ENCODE assay signal across 26 cellular contexts in genomic region chr19:8023371-8023770, GRCh38. TPM values are rescaled to one million over a fixed set of nuclear protein-coding genes. Genes with fewer than 3 reads are reported as not detected.
"Had no signal": no experiment of that assay in that cellular context is flagged by ENCODE, and none has a peak within 500 bp of the region (broad histone marks: within the 10 kb centered on the region; RNA-seq: fewer than 3 reads in every experiment).

No MANE protein-coding gene starts in this region.

- H3K79me2 ChIP-seq: parathyroid adenoma had no signal

- DNase-seq: central memory CD4-positive, alpha-beta T cell; effector memory CD8-positive, alpha-beta T cell; gastrocnemius medialis; heart right ventricle; hypothalamus; islet precursor cell; mammary epithelial cell; naive thymus-derived CD4-positive, alpha-beta T cell; nucleus accumbens; right lobe of liver; stimulated activated CD4-positive, alpha-beta T cell treated with anti-CD3 and anti-CD28 coated beads, Interleukin-4, amount 100 ng/mL, for 1 hour; stimulated activated CD8-positive, alpha-beta memory T cell treated with anti-CD3 and anti-CD28 coated beads, Interleukin-4, amount 100 ng/mL, for 48 hours; testis had no signal

- H3K4me1 Mint-ChIP-seq: naive thymus-derived CD4-positive, alpha-beta T cell; stimulated activated memory B cell treated with anti-CD40 and anti-IgM and Interleukin-4, amounts not matched to agents 10 μg/mL and 1 μg/mL and 100 μg/mL, for 72 hours had no signal

- H3K4me3 ChIP-seq: esophagus muscularis mucosa, gastrocnemius medialis, heart right ventricle, prostate gland, right lobe of liver, testis, tibial nerve had no signal

- H3K27me3 Mint-ChIP-seq: dendritic cell treated with granulocyte-macrophage colony-stimulating factor and Interleukin-4, amounts not matched to agents 40 ng/mL and 50 ng/mL, for 4 days; effector memory CD8-positive, alpha-beta T cell; naive thymus-derived CD4-positive, alpha-beta T cell; stimulated activated memory B cell treated with anti-CD40 and anti-IgM and Interleukin-4, amounts not matched to agents 10 μg/mL and 1 μg/mL and 100 μg/mL, for 72 hours; stimulated activated naive CD8-positive, alpha-beta T cell treated with anti-CD3 and anti-CD28 coated beads, Interleukin-15, Interleukin-2, amounts not matched to agents 100 ng/mL and 50 ng/mL, for 24 hours had no signal

- H3K9me3 ChIP-seq: esophagus muscularis mucosa, gastrocnemius medialis, heart right ventricle, prostate gland, right lobe of liver, testis, tibial nerve had no signal

- H3K27me3 ChIP-seq: esophagus muscularis mucosa, gastrocnemius medialis, heart right ventricle, right lobe of liver, testis, tibial nerve had no signal

- ATAC-seq: effector memory CD8-positive, alpha-beta T cell; gastrocnemius medialis; heart right ventricle; left lobe of liver; naive thymus-derived CD4-positive, alpha-beta T cell; right lobe of liver; stimulated activated memory B cell treated with anti-CD40 and anti-IgM and Interleukin-4, amounts not matched to agents 10 μg/mL and 1 μg/mL and 100 μg/mL, for 72 hours had no signal

- H3K9me3 Mint-ChIP-seq: dendritic cell treated with granulocyte-macrophage colony-stimulating factor and Interleukin-4, amounts not matched to agents 40 ng/mL and 50 ng/mL, for 4 days; effector memory CD8-positive, alpha-beta T cell; naive thymus-derived CD4-positive, alpha-beta T cell; stimulated activated memory B cell treated with anti-CD40 and anti-IgM and Interleukin-4, amounts not matched to agents 10 μg/mL and 1 μg/mL and 100 μg/mL, for 72 hours; stimulated activated naive CD8-positive, alpha-beta T cell treated with anti-CD3 and anti-CD28 coated beads, Interleukin-15, Interleukin-2, amounts not matched to agents 100 ng/mL and 50 ng/mL, for 24 hours had no signal

- H3K27ac ChIP-seq: epithelial cell of prostate, esophagus muscularis mucosa, gastrocnemius medialis, heart right ventricle, parathyroid adenoma, prostate gland, right lobe of liver, testis, tibial nerve had no signal

- H3K36me3 Mint-ChIP-seq: naive thymus-derived CD4-positive, alpha-beta T cell; stimulated activated memory B cell treated with anti-CD40 and anti-IgM and Interleukin-4, amounts not matched to agents 10 μg/mL and 1 μg/mL and 100 μg/mL, for 72 hours had no signal

- H3K4me3 Mint-ChIP-seq: dendritic cell treated with granulocyte-macrophage colony-stimulating factor and Interleukin-4, amounts not matched to agents 40 ng/mL and 50 ng/mL, for 4 days; effector memory CD8-positive, alpha-beta T cell; naive thymus-derived CD4-positive, alpha-beta T cell; stimulated activated memory B cell treated with anti-CD40 and anti-IgM and Interleukin-4, amounts not matched to agents 10 μg/mL and 1 μg/mL and 100 μg/mL, for 72 hours; stimulated activated naive CD8-positive, alpha-beta T cell treated with anti-CD3 and anti-CD28 coated beads, Interleukin-15, Interleukin-2, amounts not matched to agents 100 ng/mL and 50 ng/mL, for 24 hours had no signal

- H2AFZ ChIP-seq: parathyroid adenoma had no signal

- H3K27ac Mint-ChIP-seq: dendritic cell treated with granulocyte-macrophage colony-stimulating factor and Interleukin-4, amounts not matched to agents 40 ng/mL and 50 ng/mL, for 4 days; effector memory CD8-positive, alpha-beta T cell; stimulated activated memory B cell treated with anti-CD40 and anti-IgM and Interleukin-4, amounts not matched to agents 10 μg/mL and 1 μg/mL and 100 μg/mL, for 72 hours; stimulated activated naive CD8-positive, alpha-beta T cell treated with anti-CD3 and anti-CD28 coated beads, Interleukin-15, Interleukin-2, amounts not matched to agents 100 ng/mL and 50 ng/mL, for 24 hours had no signal

- H3K4me1 ChIP-seq: esophagus muscularis mucosa, gastrocnemius medialis, parathyroid adenoma, prostate gland, testis had no signal

- H3K9ac ChIP-seq: parathyroid adenoma had no signal

- H3K36me3 ChIP-seq: esophagus muscularis mucosa, gastrocnemius medialis, heart right ventricle, prostate gland, right lobe of liver, tibial nerve had no signal

RNA-seq across cellular contexts. Expression of gene CCL25, which starts 29.2 kb away (rescaled TPM):
- total RNA-seq: esophagus muscularis mucosa, gastrocnemius medialis, heart right ventricle, mammary epithelial cell, mesenteric fat pad, mononuclear cell, prostate gland, renal cortical epithelial cell, tibial nerve, ureter had no signal
- polyA plus RNA-seq: heart right ventricle; mammary epithelial cell; naive thymus-derived CD4-positive, alpha-beta T cell had no signal
